ENCODE assay signal across 19 cellular contexts in genomic region chr14:58149196-58149595, GRCh38.
"Had no signal": no experiment of that assay in that cellular context is flagged by ENCODE, and none has a peak within 500 bp of the region (broad histone marks: within the 10 kb centered on the region; RNA-seq: fewer than 3 reads in every experiment).

No MANE protein-coding gene starts in this region.

- H3K4me3 Mint-ChIP-seq: natural killer cell treated with Interleukin-12 subunit alpha and Interleukin-12 subunit beta and Interleukin-15 and Interleukin-18, amount 100 ng/mL, for 72 hours had no signal

- FAIRE-seq: endometrium, frontal cortex, kidney, small intestine had no signal

- H3K27ac Mint-ChIP-seq: natural killer cell treated with Interleukin-12 subunit alpha and Interleukin-12 subunit beta and Interleukin-15 and Interleukin-18, amount 100 ng/mL, for 72 hours had no signal

- H3K9me3 Mint-ChIP-seq: natural killer cell treated with Interleukin-12 subunit alpha and Interleukin-12 subunit beta and Interleukin-15 and Interleukin-18, amount 100 ng/mL, for 72 hours had no signal

- DNase-seq: cortex of kidney; effector memory CD4-positive, alpha-beta T cell; heart right ventricle; hypothalamus; kidney; left cardiac atrium; left ventricle myocardium superior; mesenchymal stem cell; midbrain; nucleus accumbens; ovary; small intestine; stimulated activated CD4-positive, alpha-beta T cell treated with anti-CD3 and anti-CD28 coated beads, Interleukin-12 subunit alpha, Interleukin-12 subunit beta, amount 100 ng/mL, for 4 hours; stimulated activated CD4-positive, alpha-beta T cell treated with anti-CD3 and anti-CD28 coated beads, Interleukin-2, amount 100 ng/mL, for 48 hours; stimulated activated naive CD4-positive, alpha-beta T cell treated with Interleukin-2 at 50 U/mL for 16 hours; uterus had no signal

- H3K36me3 Mint-ChIP-seq: natural killer cell treated with Interleukin-12 subunit alpha and Interleukin-12 subunit beta and Interleukin-15 and Interleukin-18, amount 100 ng/mL, for 72 hours had no signal
